14 cellular contexts compared by ENCODE assay signal in genomic region chr14:99718811-99719192, GRCh38. TPM values are rescaled to one million over a fixed set of nuclear protein-coding genes. Genes with fewer than 3 reads are reported as not detected.
DNase-seq lines count a peak whose midpoint lies in the region; ATAC-seq and TF ChIP-seq lines count a peak whose summit lies in the region.
"Had no signal": no experiment of that assay in that cellular context is flagged by ENCODE, and none has a peak within 500 bp of the region (broad histone marks: within the 10 kb centered on the region; RNA-seq: fewer than 3 reads in every experiment).

No MANE protein-coding gene starts in this region.

- ATAC-seq in HG03378 (IDR thresholded peaks at IDR 0.05; ENCODE audit: unreplicated experiment) (peak; percentile 49), foreskin keratinocyte (no peak)

- H3K4me3 ChIP-seq in right atrium auricular region (no peak overlapping the region), H7 (ENCODE audit: insufficient read depth, low read depth, low read length) (no peak overlapping the region)
- H3K4me3 ChIP-seq: tibial artery had no signal

- no peak for TF ChIP-seq CTCF in right atrium auricular region (IDR thresholded peaks at IDR 0.05)
- TF ChIP-seq CTCF in foreskin keratinocyte (conservative IDR thresholded peaks at IDR 0.05) = no peak

- H3K4me1 ChIP-seq in right atrium auricular region (no peaks in the 10 kb centered on the region), foreskin keratinocyte (no peaks in the 10 kb centered on the region)
- H3K4me1 ChIP-seq: tibial artery had no signal

- H3K9me3 ChIP-seq in right atrium auricular region = no peaks in the 10 kb centered on the region
- H3K9me3 ChIP-seq: tibial artery had no signal

- DNase-seq in right atrium auricular region (ENCODE audit: low spot score) (peak; percentile 16), cardiac septum (ENCODE audit: low spot score) (no peak), H7 (peak; percentile 7), foreskin keratinocyte (no peak), GOT3 (lab: John Stamatoyannopoulos, UW) (no peak), hepatic stellate cell (ENCODE audit: low spot score) (no peak), UCSD-AML1 (lab: John Stamatoyannopoulos, UW; ENCODE audit: unreplicated experiment) (no peak)
- DNase-seq: 8988T; activated CD4-positive, CD25-positive, alpha-beta regulatory T cell; cortex of kidney; occipital lobe; tibial artery had no signal

- H3K27ac ChIP-seq in right atrium auricular region = no peak overlapping the region
- no peak overlapping the region for H3K27ac ChIP-seq in foreskin keratinocyte
- H3K27ac ChIP-seq: KMS-11, tibial artery had no signal

- intact Hi-C loops in cardiac septum (cut with DNase I) = no loop called here

- no peaks in the 10 kb centered on the region for H3K36me3 ChIP-seq in right atrium auricular region
- no peaks in the 10 kb centered on the region for H3K36me3 ChIP-seq in H7 (replicated peaks; ENCODE audit: control insufficient read depth, insufficient read depth, low read length)
- H3K36me3 ChIP-seq: tibial artery had no signal

- H3K27me3 ChIP-seq in right atrium auricular region (no peaks in the 10 kb centered on the region), H7 (ENCODE audit: control insufficient read depth, insufficient read depth, low read length) (no peaks in the 10 kb centered on the region), foreskin keratinocyte (peaks cover 8% of the 10 kb centered on the region)
- H3K27me3 ChIP-seq: tibial artery had no signal

RNA-seq across cellular contexts. Expression of gene CYP46A1, which starts 34.7 kb away (rescaled TPM):
- 1 to 10 TPM; 1.4 to 6.9 TPM for total RNA-seq in right atrium auricular region
- total RNA-seq in cardiac septum = 5.5 TPM
- 0.04 and 0.42 TPM in 2 replicates for total RNA-seq in H7 (2014; rRNA removed; shearing (Covaris generic))
- 0.04 TPM in 1 of 2 replicates, not detected in the other for total RNA-seq in foreskin keratinocyte
- polyA plus RNA-seq in foreskin keratinocyte = 0.02 TPM in 1 of 2 replicates, not detected in the other

Comparison
In these comparisons a context has a peak if more than half of its experiments do, and no peak if none do; other contexts are left out.
1. DNase-seq: peak in right atrium auricular region (single experiment) and H7 (single experiment); none in cardiac septum (single experiment), foreskin keratinocyte (0 of 2), GOT3 (single experiment), hepatic stellate cell (single experiment) and UCSD-AML1 (single experiment).